Comparison of ENCODE assay signal across 9 cellular contexts in genomic region chr16:54287018-54287757, GRCh38. TPM values are rescaled to one million over a fixed set of nuclear protein-coding genes. Genes with fewer than 3 reads are reported as not detected.
DNase-seq lines count a peak whose midpoint lies in the region; ATAC-seq and TF ChIP-seq lines count a peak whose summit lies in the region.
"Had no signal": no experiment of that assay in that cellular context is flagged by ENCODE, and none has a peak within 500 bp of the region (broad histone marks: within the 10 kb centered on the region; RNA-seq: fewer than 3 reads in every experiment).

No MANE protein-coding gene starts in this region.

- WGBS in SK-N-SH (ENCODE audit: low lambda C conversion rate), result 14% methylated on average over 32 of the region's 50 CpGs

- TF ChIP-seq EP300 in SK-N-SH (IDR thresholded peaks at IDR 0.05; ENCODE audit: borderline replicate concordance in 1 of 2, low read depth in 1 of 2, low read length in 1 of 2), result no peak

- peaks cover 15% of the 10 kb centered on the region for H3K4me1 Mint-ChIP-seq in activated T-helper 1 cell treated with anti-CD3 and anti-CD28 coated beads, Interleukin-12 subunit alpha, Interleukin-12 subunit beta, Interleukin-2, Interleukin-4 antibody, amounts not matched to agents 30 ng/mL and 10 ng/mL and 1 ng/mL, durations not matched to agents 14 hours and 24 hours and 36 hours (ENCODE audit: low read depth)

- ATAC-seq in SK-N-SH treated with all-trans-retinoic acid at 6 μM for 48 hours (no peak), HG02678 (IDR thresholded peaks at IDR 0.05; ENCODE audit: unreplicated experiment) (no peak)

- H3K4me3 ChIP-seq in SK-N-SH (ENCODE audit: low read depth in 2 of 2, low read length in 1 of 2) (peak overlapping the region; percentile 79), iPS-18c (ENCODE audit: insufficient read depth, low read depth, low read length) (peak overlapping the region; percentile 64), subcutaneous abdominal adipose tissue (ENCODE audit: low read depth in 1 of 5, low read length in 5 of 5) (peak overlapping the region; percentile 60 to 91 (median 69))

- H3K79me2 ChIP-seq in SK-N-SH (ENCODE audit: insufficient read depth), result peaks cover 3% of the 10 kb centered on the region

- H3K9me3 Mint-ChIP-seq in activated T-helper 1 cell treated with anti-CD3 and anti-CD28 coated beads, Interleukin-12 subunit alpha, Interleukin-12 subunit beta, Interleukin-2, Interleukin-4 antibody, amounts not matched to agents 30 ng/mL and 10 ng/mL and 1 ng/mL, durations not matched to agents 14 hours and 24 hours and 36 hours, result no peaks in the 10 kb centered on the region

- peaks cover 2% of the 10 kb centered on the region for H3K36me3 Mint-ChIP-seq in activated T-helper 1 cell treated with anti-CD3 and anti-CD28 coated beads, Interleukin-12 subunit alpha, Interleukin-12 subunit beta, Interleukin-2, Interleukin-4 antibody, amounts not matched to agents 30 ng/mL and 10 ng/mL and 1 ng/mL, durations not matched to agents 14 hours and 24 hours and 36 hours (ENCODE audit: low read depth)

- H3K9me3 ChIP-seq in SK-N-SH (no peaks in the 10 kb centered on the region), iPS-18c (ENCODE audit: control insufficient read depth, insufficient read depth, low read length) (peaks cover 4% of the 10 kb centered on the region), subcutaneous abdominal adipose tissue (ENCODE audit: control insufficient read depth in 5 of 5, low read length in 5 of 5) (no peaks in the 10 kb centered on the region)

- POLR2A ChIA-PET in SK-N-SH (lab: Yijun Ruan, JAX), result no interaction called here

- intact Hi-C loops in activated T-helper 1 cell treated with anti-CD3 and anti-CD28 coated beads, Interleukin-12 subunit alpha, Interleukin-12 subunit beta, Interleukin-2, Interleukin-4 antibody, amounts not matched to agents 30 ng/mL and 10 ng/mL and 1 ng/mL, durations not matched to agents 14 hours and 24 hours and 36 hours (cut with micrococcal nuclease), result loop anchor here (5.0 kb wide), 1 partner anchor 85 kb away; no protein-coding TSS in a partner anchor

- H3K27me3 Mint-ChIP-seq in activated T-helper 1 cell treated with anti-CD3 and anti-CD28 coated beads, Interleukin-12 subunit alpha, Interleukin-12 subunit beta, Interleukin-2, Interleukin-4 antibody, amounts not matched to agents 30 ng/mL and 10 ng/mL and 1 ng/mL, durations not matched to agents 14 hours and 24 hours and 36 hours (ENCODE audit: insufficient read depth), result peaks cover 63% of the 10 kb centered on the region

- H3K9ac ChIP-seq in SK-N-SH (peak overlapping the region; percentile 84), subcutaneous abdominal adipose tissue (ENCODE audit: low read length in 5 of 5) (peak overlapping the region in 3 of 5 donors; percentile 62 to 77 (median 72))

- CTCF ChIA-PET in SK-N-SH (lab: Yijun Ruan, JAX), result interaction anchor here (0.6 kb wide), 1 partner anchor 894 kb away, joined by 3 read pairs; no protein-coding TSS in a partner anchor

- no peak for TF ChIP-seq RAD21 in SK-N-SH (IDR thresholded peaks at IDR 0.05; ENCODE audit: low read length)

- H3K4me3 Mint-ChIP-seq in activated T-helper 1 cell treated with anti-CD3 and anti-CD28 coated beads, Interleukin-12 subunit alpha, Interleukin-12 subunit beta, Interleukin-2, Interleukin-4 antibody, amounts not matched to agents 30 ng/mL and 10 ng/mL and 1 ng/mL, durations not matched to agents 14 hours and 24 hours and 36 hours, result peak overlapping the region; percentile 42

- no peak for TF ChIP-seq CTCF in SK-N-SH (IDR thresholded peaks at IDR 0.05)

- H3K27ac ChIP-seq in SK-N-SH (ENCODE audit: low read depth in 2 of 2, low read length in 1 of 2) (peak overlapping the region; percentile 22 to 55; a peak in 3 of 4 replicates), subcutaneous abdominal adipose tissue (ENCODE audit: low read depth, low read length) (peak overlapping the region; percentile 46)

- H3K36me3 ChIP-seq in SK-N-SH (replicated peaks in 1 of 2; ENCODE audit: control insufficient read depth in 1 of 2, insufficient read depth in 2 of 2, low read length in 1 of 2) (peaks cover 4 to 10% of the 10 kb centered on the region in 2 experiments), subcutaneous abdominal adipose tissue (ENCODE audit: control insufficient read depth in 5 of 5, insufficient read depth in 5 of 5, low read length in 5 of 5) (peaks cover 0 to 2% (median 0%) of the 10 kb centered on the region in 5 donors)

- H3K4me2 ChIP-seq in SK-N-SH, result peak overlapping the region; percentile 98

- peak overlapping the region; percentile 97 for H2AFZ ChIP-seq in SK-N-SH (ENCODE audit: low read depth)

- DNase-seq in SK-N-SH, result no peak
- no peak for DNase-seq in activated T-helper 1 cell treated with anti-CD3 and anti-CD28 coated beads, Interleukin-12 subunit alpha, Interleukin-12 subunit beta, Interleukin-2, Interleukin-4 antibody, amounts not matched to agents 30 ng/mL and 10 ng/mL and 1 ng/mL, durations not matched to agents 14 hours and 24 hours and 36 hours (ENCODE audit: low spot score)
- DNase-seq in DMS79 treated with DMSO at 0.1 percent for 48 hours (lab: John Stamatoyannopoulos, UW), result no peak
- no peak for DNase-seq in HCEC 1CT
- DNase-seq: activated naive CD4-positive, alpha-beta T cell treated with anti-CD3 and anti-CD28 coated beads, Interleukin-2, amount 50 U/mL, for 16 hours had no signal

- no peaks in the 10 kb centered on the region for H3F3A ChIP-seq in SK-N-SH (replicated peaks; ENCODE audit: insufficient read depth)

- no peaks in the 10 kb centered on the region for H4K20me1 ChIP-seq in SK-N-SH (ENCODE audit: insufficient read depth)

- no peak overlapping the region for H3K27ac Mint-ChIP-seq in activated T-helper 1 cell treated with anti-CD3 and anti-CD28 coated beads, Interleukin-12 subunit alpha, Interleukin-12 subunit beta, Interleukin-2, Interleukin-4 antibody, amounts not matched to agents 30 ng/mL and 10 ng/mL and 1 ng/mL, durations not matched to agents 14 hours and 24 hours and 36 hours

- H3K4me1 ChIP-seq in SK-N-SH (ENCODE audit: control insufficient read depth in 1 of 2, insufficient read depth in 2 of 2, low read depth in 1 of 2, low read length in 1 of 2), result no peaks in the 10 kb centered on the region; a peak in 1 of 4 replicates
- peaks cover 0 to 43% (median 32%) of the 10 kb centered on the region in 5 donors for H3K4me1 ChIP-seq in subcutaneous abdominal adipose tissue (ENCODE audit: control insufficient read depth in 5 of 5, insufficient read depth in 5 of 5, low read length in 5 of 5)

- H3K9me2 ChIP-seq in SK-N-SH, result no peaks in the 10 kb centered on the region

- H3K27me3 ChIP-seq in SK-N-SH (ENCODE audit: insufficient read depth), result no peaks in the 10 kb centered on the region
- peaks cover 0 to 30% (median 23%) of the 10 kb centered on the region in 5 donors for H3K27me3 ChIP-seq in subcutaneous abdominal adipose tissue (ENCODE audit: control insufficient read depth in 5 of 5, insufficient read depth in 4 of 5, low read length in 5 of 5)

TF ChIP-seq in SK-N-SH, 30 proteins besides CTCF, POLR2A, EP300 and RAD21:
- no peak for TF ChIP-seq ELF1 (IDR thresholded peaks at IDR 0.05)
- TF ChIP-seq EZH2phosphoT487 (IDR thresholded peaks at IDR 0.05; ENCODE audit: borderline replicate concordance, low read depth), result no peak
- no peak for TF ChIP-seq RXRA (IDR thresholded peaks at IDR 0.05; ENCODE audit: borderline replicate concordance, low read depth)
- TF ChIP-seq YY1 (IDR thresholded peaks at IDR 0.05; ENCODE audit: low read depth), result peak; percentile 73; the same call in 1 of the 2 replicates
- TF ChIP-seq GATA2 (CRISPR knock-in tag; IDR thresholded peaks at IDR 0.05), result no peak
- TF ChIP-seq FOXJ3 (CRISPR knock-in tag; IDR thresholded peaks at IDR 0.05), result no peak
- no peak for TF ChIP-seq FOXM1 (IDR thresholded peaks at IDR 0.05; ENCODE audit: low read depth)
- TF ChIP-seq GABPA (IDR thresholded peaks at IDR 0.05; ENCODE audit: low read depth), result no peak
- TF ChIP-seq SIN3A (IDR thresholded peaks at IDR 0.05; ENCODE audit: borderline replicate concordance, low read depth, low read length), result no peak
- TF ChIP-seq TAF1 (IDR thresholded peaks at IDR 0.05; ENCODE audit: borderline replicate concordance, low read depth, low read length), result no peak
- TF ChIP-seq SMC3 (IDR thresholded peaks at IDR 0.05; ENCODE audit: low read depth, low read length), result no peak
- no peak for TF ChIP-seq CHD2 (IDR thresholded peaks at IDR 0.05; ENCODE audit: low read length, partially characterized antibody)
- TF ChIP-seq TEAD4 (IDR thresholded peaks at IDR 0.05; ENCODE audit: borderline replicate concordance, insufficient read depth), result no peak
- TF ChIP-seq POLR2AphosphoS5 (IDR thresholded peaks at IDR 0.05; ENCODE audit: low read depth, low read length), result 0 out of 2 replicates have a peak, but pooled peaks have one; percentile 0
TF ChIP-seq in SK-N-SH: peak in this region for 2.

TF ChIP-seq in SK-N-SH treated with all-trans-retinoic acid at 6 μM for 48 hours, 23 proteins besides CTCF, POLR2A, EP300 and RAD21 (continues in another document):
- TF ChIP-seq ZFP3 (CRISPR knock-in tag; IDR thresholded peaks at IDR 0.05) (no peak), ESRRG (CRISPR knock-in tag; IDR thresholded peaks at IDR 0.05) (no peak), POU6F1 (CRISPR knock-in tag; IDR thresholded peaks at IDR 0.05; ENCODE audit: borderline replicate concordance, low read depth) (no peak), ZNF8 (CRISPR knock-in tag; IDR thresholded peaks at IDR 0.05) (no peak), CSDC2 (CRISPR knock-in tag; IDR thresholded peaks at IDR 0.05) (no peak), ZC3H10 (CRISPR knock-in tag; IDR thresholded peaks at IDR 0.05) (no peak)

RNA-seq across cellular contexts. Expression of gene IRX3, which starts 0.6 kb away (rescaled TPM):
- 4.1 and 7.1 TPM in 2 replicates for polyA plus RNA-seq in SK-N-SH (2012; rRNA removed)
- 4.9 and 7.3 TPM in 2 replicates for polyA plus RNA-seq in SK-N-SH (2012; cell fraction: cytosol; rRNA removed)
- 4.9 and 6.5 TPM in 2 replicates for polyA plus RNA-seq in SK-N-SH (2012; cell fraction: nucleus; rRNA removed)
- 1.1 and 1.4 TPM in 2 replicates for total RNA-seq in activated T-helper 1 cell treated with anti-CD3 and anti-CD28 coated beads, Interleukin-12 subunit alpha, Interleukin-12 subunit beta, Interleukin-2, Interleukin-4 antibody, amounts not matched to agents 30 ng/mL and 10 ng/mL and 1 ng/mL, durations not matched to agents 14 hours and 24 hours and 36 hours
